In the genomic region with DNA sequence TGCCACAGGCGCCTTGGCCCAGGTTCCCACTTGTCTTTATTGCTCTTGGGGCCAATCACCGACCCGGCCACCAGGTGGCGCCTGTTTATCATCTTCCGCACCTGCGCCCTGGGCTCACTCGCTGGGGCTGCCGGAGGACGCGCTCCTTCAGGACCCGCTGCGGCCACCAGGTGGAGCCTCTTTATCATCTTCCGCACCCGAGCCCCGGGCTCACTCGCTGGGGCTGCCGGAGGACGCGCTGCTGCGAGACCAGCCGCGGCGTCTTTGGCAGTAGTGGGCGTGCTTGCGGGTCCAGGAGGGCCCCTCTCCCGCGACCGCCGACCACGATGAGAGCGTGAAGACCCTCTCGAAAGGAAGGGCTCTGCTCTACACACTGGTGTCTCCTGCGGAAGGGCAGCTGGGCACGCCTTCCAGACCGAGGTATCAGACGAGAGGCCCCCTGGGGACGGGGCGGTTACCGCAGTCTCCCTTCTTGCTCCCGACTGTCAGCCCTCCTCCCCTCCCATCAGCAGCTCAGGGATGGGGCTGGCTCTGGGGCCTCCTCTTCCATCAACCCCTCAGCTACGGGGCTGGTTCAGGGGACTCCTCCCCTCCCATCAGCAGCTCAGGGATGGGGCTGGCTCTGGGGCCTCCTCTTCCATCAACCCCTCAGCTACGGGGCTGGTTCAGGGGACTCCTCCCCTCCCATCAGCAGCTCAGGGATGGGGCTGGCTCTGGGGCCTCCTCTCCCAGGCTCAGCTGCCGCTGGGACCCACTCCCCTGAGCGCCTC, we compare ENCODE assay signal across 8 cellular contexts. TPM values are rescaled to one million over a fixed set of nuclear protein-coding genes. Genes with fewer than 3 reads are reported as not detected.
DNase-seq lines count a peak whose midpoint lies in the region; ATAC-seq and TF ChIP-seq lines count a peak whose summit lies in the region.
"Not testable (repeated sequence)": the region's sequence is repeated elsewhere in the genome, so short reads cannot be mapped to it uniquely, and the experiment has no call there.

No MANE protein-coding gene starts in this region.

- H3K9me3 Mint-ChIP-seq in activated T-helper 17 cell treated with anti-CD3 and anti-CD28 coated beads, Interleukin-2, amount 50 U/mL, for 72 hours: not testable (repeated sequence)
- peaks cover 0 to 12% (median 10%) of the 10 kb centered on the region in 7 donors for H3K9me3 Mint-ChIP-seq in naive B cell

- H3K27ac ChIP-seq in DND-41 (ENCODE audit: low read length); HL-60 (replicated peaks); fibroblast of lung (ENCODE audit: insufficient read depth, low read length): not testable (repeated sequence)

- H3K79me2 ChIP-seq in DND-41 (ENCODE audit: insufficient read depth, low read length); fibroblast of lung (ENCODE audit: control insufficient read depth, insufficient read depth, low read length): not testable (repeated sequence)

- not testable (repeated sequence) for H3K4me1 ChIP-seq in DND-41 (ENCODE audit: insufficient read depth, low read length); fibroblast of lung (ENCODE audit: control insufficient read depth, extremely low read depth, insufficient read depth, low read length)

- H3K27ac Mint-ChIP-seq in activated T-helper 17 cell treated with anti-CD3 and anti-CD28 coated beads, Interleukin-2, amount 50 U/mL, for 72 hours: not testable (repeated sequence)
- peak overlapping the region; percentile 37 to 90 (median 66) for H3K27ac Mint-ChIP-seq in naive B cell

- peak overlapping the region; percentile 69 for H3K4me3 Mint-ChIP-seq in activated T-helper 17 cell treated with anti-CD3 and anti-CD28 coated beads, Interleukin-2, amount 50 U/mL, for 72 hours
- H3K4me3 Mint-ChIP-seq in naive B cell: peak overlapping the region; percentile 77 to 93 (median 88)

- H4K20me1 ChIP-seq in DND-41 (ENCODE audit: insufficient read depth, low read length); fibroblast of lung (ENCODE audit: control insufficient read depth, extremely low read depth, insufficient read depth, low read length): not testable (repeated sequence)

- TF ChIP-seq POLR2A in Raji (IDR thresholded peaks at IDR 0.05; ENCODE audit: insufficient read depth, low read depth, low read length): peak; percentile 39; the same call in 1 of the 2 replicates

- not testable (repeated sequence) for H3K4me2 ChIP-seq in DND-41 (ENCODE audit: insufficient read depth, low read length); fibroblast of lung (ENCODE audit: extremely low read depth, insufficient read depth, low read length)

- H2AFZ ChIP-seq in DND-41 (ENCODE audit: low read depth, low read length); fibroblast of lung (ENCODE audit: low read length): not testable (repeated sequence)

- not testable (repeated sequence) for H3K4me1 Mint-ChIP-seq in activated T-helper 17 cell treated with anti-CD3 and anti-CD28 coated beads, Interleukin-2, amount 50 U/mL, for 72 hours
- peaks cover 5 to 11% (median 7%) of the 10 kb centered on the region in 3 donors for H3K4me1 Mint-ChIP-seq in naive B cell

- H3K4me3 ChIP-seq in DND-41 (ENCODE audit: low read depth in 1 of 2, low read length in 2 of 2): not testable (repeated sequence)
- H3K4me3 ChIP-seq in HL-60 (replicated peaks; ENCODE audit: insufficient read depth, low read length) (peak overlapping the region; percentile 1), fibroblast of lung (replicated peaks in 1 of 4; ENCODE audit: control extremely low read depth in 1 of 4, insufficient read depth in 1 of 4, low read depth in 3 of 4, low read length in 4 of 4) (peak overlapping the region in 1 of 4 experiments; percentile 35)

- DNase-seq in DND-41 (peak; percentile 44), HL-60 (ENCODE audit: low read depth in 1 of 2, low spot score in 1 of 2) (peak; percentile 36 to 78), naive B cell (peak; percentile 86)
- DNase-seq in fibroblast of lung (ENCODE audit: low read depth in 2 of 2): not testable (repeated sequence)
- peak; percentile 97 for DNase-seq in stimulated activated CD8-positive, alpha-beta memory T cell treated with anti-CD3 and anti-CD28 coated beads, Interleukin-4, amount 100 ng/mL, for 48 hours

- TF ChIP-seq CTCF in DND-41 (IDR thresholded peaks at IDR 0.05; ENCODE audit: borderline replicate concordance, extremely low read depth, low read length, poor library complexity, severe bottlenecking) (peak; percentile 70), HL-60 (IDR thresholded peaks at IDR 0.05; ENCODE audit: insufficient read depth, low read length) (peak; percentile 59), fibroblast of lung (conservative IDR thresholded peaks at IDR 0.05 in 1 of 2, IDR thresholded peaks at IDR 0.05 in 1 of 2; ENCODE audit: low read depth in 1 of 2, low read length in 2 of 2) (peak; percentile 12 to 17)

- not testable (repeated sequence) for H3K27me3 ChIP-seq in DND-41 (ENCODE audit: insufficient read depth, low read length, poor library complexity); HL-60 (ENCODE audit: insufficient read depth, poor library complexity, severe bottlenecking); fibroblast of lung (ENCODE audit: control insufficient read depth, insufficient read depth, low read length)

- ATAC-seq in DND-41 (ENCODE audit: insufficient read depth, low read depth) (peak; percentile 76), GM21576 (IDR thresholded peaks at IDR 0.05; ENCODE audit: unreplicated experiment) (peak; percentile 100), naive B cell (ENCODE audit: low read depth in 2 of 2) (peak; percentile 93 to 95)
- ATAC-seq in activated T-helper 17 cell treated with anti-CD3 and anti-CD28 coated beads, Interleukin-2, amount 50 U/mL, for 72 hours (replicated peaks): peak; percentile 99

- H3K36me3 ChIP-seq in DND-41 (ENCODE audit: insufficient read depth, low read length); fibroblast of lung (ENCODE audit: control insufficient read depth, insufficient read depth, low read length): not testable (repeated sequence)

- H3K27me3 Mint-ChIP-seq in activated T-helper 17 cell treated with anti-CD3 and anti-CD28 coated beads, Interleukin-2, amount 50 U/mL, for 72 hours; naive B cell: not testable (repeated sequence)

- H3K36me3 Mint-ChIP-seq in activated T-helper 17 cell treated with anti-CD3 and anti-CD28 coated beads, Interleukin-2, amount 50 U/mL, for 72 hours (ENCODE audit: low read depth); naive B cell: not testable (repeated sequence)

- not testable (repeated sequence) for H3K9ac ChIP-seq in DND-41 (ENCODE audit: low read depth, low read length); fibroblast of lung (ENCODE audit: insufficient read depth, low read length)

- H3K9me3 ChIP-seq in DND-41 (ENCODE audit: insufficient read depth, low read length, severe bottlenecking); fibroblast of lung (ENCODE audit: control insufficient read depth, insufficient read depth, low read depth, low read length): not testable (repeated sequence)

RNA-seq across cellular contexts. Expression of gene OR2L8, which starts 11.5 kb away (rescaled TPM):
- total RNA-seq in activated T-helper 17 cell treated with anti-CD3 and anti-CD28 coated beads, Interleukin-2, amount 50 U/mL, for 72 hours: not detected
- total RNA-seq in fibroblast of lung: 0.17 TPM in 1 of 2 replicates, not detected in the other
- polyA plus RNA-seq in fibroblast of lung (not detected in 2 replicates), naive B cell (ENCODE audit: low read depth in 6 of 6) (under 1 TPM in 2 of 6 donors, not detected in 4; 0.51 to 0.74 TPM)
- polyA plus RNA-seq in fibroblast of lung (2012): not detected in 2 replicates
- polyA minus RNA-seq in fibroblast of lung (ENCODE audit: low replicate concordance): not detected in 2 replicates

RNA-seq across cellular contexts. Expression of gene OR2AJ1, which starts 12.5 kb away (rescaled TPM):
- total RNA-seq in activated T-helper 17 cell treated with anti-CD3 and anti-CD28 coated beads, Interleukin-2, amount 50 U/mL, for 72 hours: not detected
- total RNA-seq in fibroblast of lung: not detected in 2 replicates
- polyA plus RNA-seq in fibroblast of lung (not detected in 2 replicates), naive B cell (ENCODE audit: low read depth in 6 of 6) (not detected)
- not detected in 2 replicates for polyA plus RNA-seq in fibroblast of lung (2012)
- not detected in 2 replicates for polyA minus RNA-seq in fibroblast of lung (ENCODE audit: low replicate concordance)

RNA-seq across cellular contexts. Expression of gene OR2T8, which starts 17.1 kb away (rescaled TPM):
- not detected for total RNA-seq in activated T-helper 17 cell treated with anti-CD3 and anti-CD28 coated beads, Interleukin-2, amount 50 U/mL, for 72 hours
- not detected in 2 replicates for total RNA-seq in fibroblast of lung
- polyA plus RNA-seq in fibroblast of lung (0.09 TPM in 1 of 2 replicates, not detected in the other), naive B cell (ENCODE audit: low read depth in 6 of 6) (under 1 TPM in 1 of 6 donors, not detected in 5; 0.43 TPM)
- polyA plus RNA-seq in fibroblast of lung (2012): not detected in 2 replicates
- not detected in 2 replicates for polyA minus RNA-seq in fibroblast of lung (ENCODE audit: low replicate concordance)

RNA-seq across cellular contexts. Expression of gene OR2AK2, which starts 27.9 kb away (rescaled TPM):
- under 1 TPM in 1 of 2 donors, not detected in 1; 0.26 TPM for total RNA-seq in activated T-helper 17 cell treated with anti-CD3 and anti-CD28 coated beads, Interleukin-2, amount 50 U/mL, for 72 hours
- not detected in 2 replicates for total RNA-seq in fibroblast of lung
- polyA plus RNA-seq in fibroblast of lung: not detected in 2 replicates
- not detected in 2 replicates for polyA plus RNA-seq in fibroblast of lung (2012)
- not detected in 2 replicates for polyA minus RNA-seq in fibroblast of lung (ENCODE audit: low replicate concordance)
- polyA plus RNA-seq in naive B cell (ENCODE audit: low read depth in 6 of 6): not detected

RNA-seq across cellular contexts. Expression of gene OR2W3, which starts 41.8 kb away (rescaled TPM):
- not detected for total RNA-seq in activated T-helper 17 cell treated with anti-CD3 and anti-CD28 coated beads, Interleukin-2, amount 50 U/mL, for 72 hours
- not detected in 2 replicates for total RNA-seq in fibroblast of lung
- polyA plus RNA-seq in fibroblast of lung (0.42 and 3.2 TPM in 2 replicates), naive B cell (ENCODE audit: low read depth in 6 of 6) (10 to 100 TPM in 1 of 6 donors, 1 to 10 TPM in 3, under 1 TPM in 2; 0.67 to 10.6 (median 2.0) TPM)
- 0.21 and 2.6 TPM in 2 replicates for polyA plus RNA-seq in fibroblast of lung (2012)
- polyA minus RNA-seq in fibroblast of lung (ENCODE audit: low replicate concordance): 2.2 and 19.6 TPM in 2 replicates

Comparison
In these comparisons a context has a peak if more than half of its experiments do, and no peak if none do; other contexts are left out.
1. CTCF ChIP-seq: peak in every context shown above with its lines; median percentile 70 in DND-41; 59 in HL-60; 14 in fibroblast of lung.